8 cellular contexts compared by ENCODE assay signal in genomic region chr3:40452057-40452456, GRCh38. TPM values are rescaled to one million over a fixed set of nuclear protein-coding genes. Genes with fewer than 3 reads are reported as not detected.
DNase-seq lines count a peak whose midpoint lies in the region; ATAC-seq and TF ChIP-seq lines count a peak whose summit lies in the region.

No MANE protein-coding gene starts in this region.

- TF ChIP-seq POLR2A in IMR-90 (IDR thresholded peaks at IDR 0.05; ENCODE audit: low read depth, low read length), result no peak

- peaks cover 9% of the 10 kb centered on the region for H3K4me1 ChIP-seq in ACC112 (ENCODE audit: control insufficient read depth, insufficient read depth, low read length, unreplicated experiment)
- no peaks in the 10 kb centered on the region for H3K4me1 ChIP-seq in IMR-90 (ENCODE audit: control insufficient read depth, insufficient read depth, low read length)

- no peaks in the 10 kb centered on the region for H3K36me3 ChIP-seq in ACC112 (ENCODE audit: insufficient read depth, low read length)
- H3K36me3 ChIP-seq in IMR-90 (ENCODE audit: control insufficient read depth, insufficient read depth, low read length), result peaks cover 1% of the 10 kb centered on the region; the same call in 1 of the 2 replicates

- peaks cover 5 to 10% of the 10 kb centered on the region in 2 experiments; a peak in 1 of 4 replicates for H3K79me1 ChIP-seq in IMR-90 (ENCODE audit: low read depth in 1 of 2, low read length in 2 of 2)

- H3K4ac ChIP-seq in IMR-90 (ENCODE audit: low read depth, low read length), result no peak overlapping the region; the same call in 1 of the 2 replicates

- no TSS peak for BruUV-seq in IMR-90 (replicated peaks; lab: Mats Ljungman, UMichigan)

- 100% methylated on average over 1 of the region's 1 CpG; no CpG with 5 or more reads in 1 of the 2 experiments for WGBS in IMR-90 (ENCODE audit: extremely low coverage in 2 of 2, insufficient read length in 1 of 2), 2 experiments

- no peak overlapping the region for H4K91ac ChIP-seq in IMR-90 (ENCODE audit: insufficient read depth, low read depth, low read length)

- peak overlapping the region; percentile 96 for H3K27ac Mint-ChIP-seq in central memory CD8-positive, alpha-beta T cell (ENCODE audit: low read depth)
- H3K27ac Mint-ChIP-seq in naive B cell, result peak overlapping the region in 5 of 6 donors; percentile 92 to 99 (median 98)

- H2BK20ac ChIP-seq in IMR-90 (ENCODE audit: low read depth, low read length), result no peak overlapping the region

- H3K27me3 Mint-ChIP-seq in central memory CD8-positive, alpha-beta T cell, result no peaks in the 10 kb centered on the region
- H3K27me3 Mint-ChIP-seq in naive B cell, result no peaks in the 10 kb centered on the region

- POLR2A ChIA-PET in IMR-90 (lab: Charles Lee; ENCODE audit: unreplicated experiment), result no interaction called here

- H3K23ac ChIP-seq in IMR-90 (ENCODE audit: low read depth, low read length), result no peak overlapping the region

- H3K27ac ChIP-seq in ACC112 (ENCODE audit: low read depth, low read length), result no peak overlapping the region
- no peak overlapping the region for H3K27ac ChIP-seq in IMR-90 (ENCODE audit: insufficient read depth, low read length)

- peak overlapping the region; percentile 84 for H3K4me3 ChIP-seq in ACC112 (ENCODE audit: low read depth, low read length)
- peak overlapping the region; percentile 72; the same call in 1 of the 2 replicates for H3K4me3 ChIP-seq in IMR-90 (ENCODE audit: insufficient read depth, low read depth, low read length)

- intact Hi-C loops in IMR-90 (cut with micrococcal nuclease), result loop anchor here (2.0 to 5.0 kb wide), 2 partner anchors 73 to 140 kb away; partner anchors contain the start of gene ZNF621

- peak overlapping the region; percentile 87 for H3K4me2 ChIP-seq in IMR-90 (ENCODE audit: low read depth, low read length)

- H3K9me3 ChIP-seq in IMR-90 (ENCODE audit: control insufficient read depth, insufficient read depth, low read length), result no peaks in the 10 kb centered on the region

- no peaks in the 10 kb centered on the region for H4K20me1 ChIP-seq in IMR-90 (ENCODE audit: insufficient read depth, low read length)

- no peak overlapping the region for H2BK120ac ChIP-seq in IMR-90 (ENCODE audit: low read depth, low read length)

- no peak overlapping the region for H2BK5ac ChIP-seq in IMR-90 (ENCODE audit: low read depth, low read length, poor library complexity, severe bottlenecking)

- H4K8ac ChIP-seq in IMR-90 (ENCODE audit: low read depth in 2 of 2, low read length in 2 of 2), result peak overlapping the region; percentile 91 to 93

- TF ChIP-seq CTCF in IMR-90 (conservative IDR thresholded peaks at IDR 0.05; ENCODE audit: low read depth, low read length) (no peak), omental fat pad (IDR thresholded peaks at IDR 0.05) (no peak)

- in situ Hi-C loops in IMR-90 (cut with MboI; ENCODE audit: low sequenced_read_pairs), result no loop called here

- H3K9ac ChIP-seq in IMR-90 (ENCODE audit: low read depth, low read length), result no peak overlapping the region

- H3K9me3 Mint-ChIP-seq in central memory CD8-positive, alpha-beta T cell, result no peaks in the 10 kb centered on the region
- H3K9me3 Mint-ChIP-seq in naive B cell, result peaks cover 0 to 4% (median 0%) of the 10 kb centered on the region in 7 donors

- peak overlapping the region; percentile 52; the same call in 1 of the 2 replicates for H4K5ac ChIP-seq in IMR-90 (ENCODE audit: low read depth, low read length)

- H3K36me3 Mint-ChIP-seq in central memory CD8-positive, alpha-beta T cell (ENCODE audit: insufficient read depth), result peaks cover 24% of the 10 kb centered on the region
- peaks cover 0 to 7% of the 10 kb centered on the region in 2 donors for H3K36me3 Mint-ChIP-seq in naive B cell

- no peaks in the 10 kb centered on the region for H3K27me3 ChIP-seq in ACC112 (ENCODE audit: insufficient read depth, low read length)
- H3K27me3 ChIP-seq in IMR-90 (ENCODE audit: control insufficient read depth, insufficient read depth, low read length), result no peaks in the 10 kb centered on the region

- no peak overlapping the region for H2BK15ac ChIP-seq in IMR-90 (ENCODE audit: low read depth, low read length)

- no peak for TF ChIP-seq RAD21 in IMR-90 (IDR thresholded peaks at IDR 0.05; ENCODE audit: low read length)

- no peak overlapping the region for H3K18ac ChIP-seq in IMR-90 (ENCODE audit: low read depth, low read length)

- DNase-seq in IMR-90, result no peak
- DNase-seq in central memory CD8-positive, alpha-beta T cell (ENCODE audit: low spot score in 2 of 2), result no peak
- DNase-seq in naive B cell, result no peak
- DNase-seq in omental fat pad (ENCODE audit: low spot score), result no peak
- DNase-seq in NCI-H1092 (lab: John Stamatoyannopoulos, UW), result no peak

- H2AFZ ChIP-seq in ACC112 (ENCODE audit: low read length, unreplicated experiment) (no peak overlapping the region), IMR-90 (replicated peaks; ENCODE audit: low read length, poor library complexity) (no peak overlapping the region)

- H3K4me3 Mint-ChIP-seq in central memory CD8-positive, alpha-beta T cell, result peak overlapping the region; percentile 88
- peak overlapping the region in 7 of 8 donors; percentile 85 to 97 (median 93) for H3K4me3 Mint-ChIP-seq in naive B cell

- H3K56ac ChIP-seq in IMR-90 (ENCODE audit: extremely low read depth, insufficient read depth, low read length), result no peak overlapping the region

- CTCF ChIA-PET in IMR-90 (lab: Yijun Ruan, JAX), result no interaction called here

- H3K9me1 ChIP-seq in IMR-90 (ENCODE audit: insufficient read depth, low read length), result no peaks in the 10 kb centered on the region

- ATAC-seq in IMR-90 (ENCODE audit: low read depth) (no peak), naive B cell (ENCODE audit: low read depth in 2 of 2) (no peak), GM21367 (IDR thresholded peaks at IDR 0.05; ENCODE audit: unreplicated experiment) (no peak), omental fat pad (ENCODE audit: low FRiP score) (no peak), GM21390 (IDR thresholded peaks at IDR 0.05; ENCODE audit: unreplicated experiment) (no peak)
- ATAC-seq in central memory CD8-positive, alpha-beta T cell (replicated peaks; ENCODE audit: extremely low read depth, poor library complexity, severe bottlenecking), result no peak

- H2AK9ac ChIP-seq in IMR-90 (replicated peaks; ENCODE audit: low read depth, low read length, poor library complexity), result no peak overlapping the region

- H3K79me2 ChIP-seq in ACC112 (ENCODE audit: control insufficient read depth, insufficient read depth, low read length, unreplicated experiment), result peaks cover 4% of the 10 kb centered on the region

- no peak overlapping the region; the same call in 1 of the 2 replicates for H3K14ac ChIP-seq in IMR-90 (replicated peaks; ENCODE audit: low read depth, low read length)

- H3K4me1 Mint-ChIP-seq in central memory CD8-positive, alpha-beta T cell, result peaks cover 28% of the 10 kb centered on the region
- peaks cover 17 to 35% (median 24%) of the 10 kb centered on the region in 3 donors for H3K4me1 Mint-ChIP-seq in naive B cell

- H2AK5ac ChIP-seq in IMR-90 (ENCODE audit: low read depth, low read length), result no peak overlapping the region

- dilution Hi-C loops in IMR-90 (cut with HindIII; ENCODE audit: low sequenced_read_pairs, unreplicated experiment), result no loop called here

TF ChIP-seq in IMR-90, 13 proteins besides CTCF, POLR2A, EP300 and RAD21 (continues in another document):
- TF ChIP-seq, protein P1, sequence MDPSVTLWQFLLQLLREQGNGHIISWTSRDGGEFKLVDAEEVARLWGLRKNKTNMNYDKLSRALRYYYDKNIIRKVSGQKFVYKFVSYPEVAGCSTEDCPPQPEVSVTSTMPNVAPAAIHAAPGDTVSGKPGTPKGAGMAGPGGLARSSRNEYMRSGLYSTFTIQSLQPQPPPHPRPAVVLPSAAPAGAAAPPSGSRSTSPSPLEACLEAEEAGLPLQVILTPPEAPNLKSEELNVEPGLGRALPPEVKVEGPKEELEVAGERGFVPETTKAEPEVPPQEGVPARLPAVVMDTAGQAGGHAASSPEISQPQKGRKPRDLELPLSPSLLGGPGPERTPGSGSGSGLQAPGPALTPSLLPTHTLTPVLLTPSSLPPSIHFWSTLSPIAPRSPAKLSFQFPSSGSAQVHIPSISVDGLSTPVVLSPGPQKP (IDR thresholded peaks at IDR 0.05; ENCODE audit: borderline replicate concordance, low read depth, low read length), result no peak
- TF ChIP-seq RFX5 (IDR thresholded peaks at IDR 0.05; ENCODE audit: low read depth, low read length) (no peak), FOS (IDR thresholded peaks at IDR 0.05; ENCODE audit: low read depth, low read length) (no peak), BHLHE40 (IDR thresholded peaks at IDR 0.05; ENCODE audit: low read depth, low read length) (no peak), USF2 (IDR thresholded peaks at IDR 0.05; ENCODE audit: low read depth, low read length) (no peak), SMC3 (IDR thresholded peaks at IDR 0.05; ENCODE audit: low read depth, low read length) (no peak), CHD1 (IDR thresholded peaks at IDR 0.05; ENCODE audit: low read depth, low read length) (no peak)

RNA-seq across cellular contexts. Expression of gene RPL14, which starts 5.1 kb away (rescaled TPM):
- total RNA-seq in IMR-90 (2012; rRNA removed) (142 and 185 TPM in 2 replicates), omental fat pad (100 to 1,000 TPM; 320 to 423 (median 382) TPM)
- polyA plus RNA-seq in IMR-90 (2012; rRNA removed) (461 and 492 TPM in 2 replicates), naive B cell (ENCODE audit: low read depth in 6 of 6) (1,000 to 10,000 TPM in 2 of 6 donors, 100 to 1,000 TPM in 4; 532 to 1,400 (median 952) TPM)
- polyA plus RNA-seq in IMR-90 (2012; cell fraction: cytosol; rRNA removed), result 116 and 189 TPM in 2 replicates
- polyA plus RNA-seq in IMR-90 (2012; cell fraction: nucleus; rRNA removed; ENCODE audit: low replicate concordance), result 44.3 and 165 TPM in 2 replicates

RNA-seq across cellular contexts. Expression of gene ZNF619, which starts 24.9 kb away (rescaled TPM):
- 4.2 and 4.8 TPM in 2 replicates for total RNA-seq in IMR-90 (2012; rRNA removed)
- 1.9 and 2.0 TPM in 2 replicates for polyA plus RNA-seq in IMR-90 (2012; rRNA removed)
- 0.63 and 0.71 TPM in 2 replicates for polyA plus RNA-seq in IMR-90 (2012; cell fraction: cytosol; rRNA removed)
- 1.0 and 2.8 TPM in 2 replicates for polyA plus RNA-seq in IMR-90 (2012; cell fraction: nucleus; rRNA removed; ENCODE audit: low replicate concordance)
- polyA plus RNA-seq in naive B cell (ENCODE audit: low read depth in 6 of 6), result 1 to 10 TPM in 5 of 6 donors, not detected in 1; 3.7 to 9.1 (median 5.6) TPM
- total RNA-seq in omental fat pad, result 1 to 10 TPM; 2.9 to 7.3 (median 4.0) TPM

RNA-seq across cellular contexts. Expression of gene ZNF620, which starts 53.8 kb away (rescaled TPM):
- total RNA-seq in IMR-90 (2012; rRNA removed) (0.72 and 0.83 TPM in 2 replicates), omental fat pad (1 to 10 TPM; 1.6 to 4.1 (median 2.0) TPM)
- polyA plus RNA-seq in IMR-90 (2012; rRNA removed) (0.22 and 0.48 TPM in 2 replicates), naive B cell (ENCODE audit: low read depth in 6 of 6) (1 to 10 TPM in 5 of 6 donors, not detected in 1; 2.8 to 4.3 (median 3.4) TPM)
- polyA plus RNA-seq in IMR-90 (2012; cell fraction: cytosol; rRNA removed), result 0.21 and 0.22 TPM in 2 replicates
- 0.35 and 1.9 TPM in 2 replicates for polyA plus RNA-seq in IMR-90 (2012; cell fraction: nucleus; rRNA removed; ENCODE audit: low replicate concordance)
